ENCODE assay signal across 24 cellular contexts in genomic region chr7:104794154-104794553, GRCh38.
DNase-seq lines count a peak whose midpoint lies in the region; ATAC-seq and TF ChIP-seq lines count a peak whose summit lies in the region.
"Had no signal": no experiment of that assay in that cellular context is flagged by ENCODE, and none has a peak within 500 bp of the region (broad histone marks: within the 10 kb centered on the region; RNA-seq: fewer than 3 reads in every experiment).

No MANE protein-coding gene starts in this region.

- H3K4me3 Mint-ChIP-seq in endodermal cell, result no peak overlapping the region
- no peak overlapping the region for H3K4me3 Mint-ChIP-seq in activated CD4-positive, alpha-beta memory T cell treated with anti-CD3 and anti-CD28 coated beads for 36 hours
- H3K4me3 Mint-ChIP-seq: CD4-positive, alpha-beta memory T cell had no signal

- TF ChIP-seq CTCF in RWPE2 (IDR thresholded peaks at IDR 0.05; ENCODE audit: poor library complexity, severe bottlenecking), result no peak
- no peak for TF ChIP-seq CTCF in endodermal cell (conservative IDR thresholded peaks at IDR 0.05)

- H4K8ac ChIP-seq in mesendoderm (ENCODE audit: low read depth, low read length), result no peak overlapping the region

- H3K79me1 ChIP-seq in mesendoderm (ENCODE audit: low read length), result no peaks in the 10 kb centered on the region

- no peak overlapping the region for H3K4me3 ChIP-seq in RWPE2 (ENCODE audit: severe bottlenecking)
- H3K4me3 ChIP-seq in endodermal cell (ENCODE audit: low read length), result no peak overlapping the region
- no peak overlapping the region for H3K4me3 ChIP-seq in mesendoderm (ENCODE audit: low read length)
- H3K4me3 ChIP-seq: A549, K562, MG63, PC-9, SK-N-MC had no signal

- H3K56ac ChIP-seq in mesendoderm (ENCODE audit: low read length), result no peak overlapping the region

- H3K4me2 ChIP-seq in mesendoderm (ENCODE audit: low read length), result no peak overlapping the region
- H3K4me2 ChIP-seq: A549, PC-9 had no signal

- H3K27ac Mint-ChIP-seq in endodermal cell, result no peak overlapping the region
- no peak overlapping the region for H3K27ac Mint-ChIP-seq in activated CD4-positive, alpha-beta memory T cell treated with anti-CD3 and anti-CD28 coated beads for 36 hours
- H3K27ac Mint-ChIP-seq: CD4-positive, alpha-beta memory T cell had no signal

- no peak overlapping the region for H3K18ac ChIP-seq in mesendoderm (ENCODE audit: low read length)

- H3K27ac ChIP-seq in RWPE2 (ENCODE audit: poor library complexity, severe bottlenecking) (no peak overlapping the region), endodermal cell (ENCODE audit: low read depth, low read length) (no peak overlapping the region), mesendoderm (ENCODE audit: low read depth, low read length) (no peak overlapping the region)
- H3K27ac ChIP-seq: A549, PC-9, SK-N-MC had no signal

- H3K27me3 Mint-ChIP-seq in endodermal cell (ENCODE audit: insufficient read depth), result no peaks in the 10 kb centered on the region
- peaks cover 12% of the 10 kb centered on the region for H3K27me3 Mint-ChIP-seq in activated CD4-positive, alpha-beta memory T cell treated with anti-CD3 and anti-CD28 coated beads for 36 hours

- H3K9ac ChIP-seq in endodermal cell (ENCODE audit: extremely low read depth, low read length, poor library complexity, severe bottlenecking) (no peak overlapping the region), mesendoderm (ENCODE audit: low read length) (no peak overlapping the region)

- no peak overlapping the region for H2BK5ac ChIP-seq in mesendoderm (ENCODE audit: low read length)

- no peak overlapping the region for H2BK15ac ChIP-seq in mesendoderm (replicated peaks; ENCODE audit: low read depth)

- H3K4ac ChIP-seq in mesendoderm (ENCODE audit: low read depth, low read length), result no peak overlapping the region

- no peak overlapping the region for H4K5ac ChIP-seq in mesendoderm (ENCODE audit: low read length)

- POLR2A ChIA-PET in activated CD4-positive, alpha-beta memory T cell treated with anti-CD3 and anti-CD28 coated beads for 36 hours (lab: Charles Lee), result no interaction called here

- no peak overlapping the region for H2BK120ac ChIP-seq in mesendoderm (ENCODE audit: low read depth, low read length)

- H3K27me3 ChIP-seq in RWPE2 (ENCODE audit: insufficient read depth, poor library complexity, severe bottlenecking) (no peaks in the 10 kb centered on the region), endodermal cell (ENCODE audit: control insufficient read depth, insufficient read depth, low read length, poor library complexity, severe bottlenecking) (no peaks in the 10 kb centered on the region), mesendoderm (ENCODE audit: insufficient read depth, low read length, poor library complexity) (no peaks in the 10 kb centered on the region)
- H3K27me3 ChIP-seq: MG63 had no signal

- intact Hi-C loops in activated CD4-positive, alpha-beta memory T cell treated with anti-CD3 and anti-CD28 coated beads for 36 hours (cut with micrococcal nuclease), result no loop called here

- CTCF ChIA-PET in activated CD4-positive, alpha-beta memory T cell treated with anti-CD3 and anti-CD28 coated beads for 36 hours (lab: Charles Lee), result no interaction called here

- no peak overlapping the region for H2AK5ac ChIP-seq in mesendoderm (ENCODE audit: low read length)

- H3K23ac ChIP-seq in mesendoderm (ENCODE audit: low read length), result no peak overlapping the region

- H3K36me3 ChIP-seq in RWPE2 (ENCODE audit: low read depth) (no peaks in the 10 kb centered on the region), endodermal cell (ENCODE audit: control insufficient read depth, insufficient read depth, low read length) (no peaks in the 10 kb centered on the region), mesendoderm (ENCODE audit: control insufficient read depth, insufficient read depth, low read length) (no peaks in the 10 kb centered on the region)
- H3K36me3 ChIP-seq: MG63 had no signal

- H3K79me2 ChIP-seq in mesendoderm (ENCODE audit: control insufficient read depth, insufficient read depth, low read length), result no peaks in the 10 kb centered on the region

- no peaks in the 10 kb centered on the region for H3K36me3 Mint-ChIP-seq in endodermal cell (ENCODE audit: low read depth)
- H3K36me3 Mint-ChIP-seq in activated CD4-positive, alpha-beta memory T cell treated with anti-CD3 and anti-CD28 coated beads for 36 hours, result no peaks in the 10 kb centered on the region
- H3K36me3 Mint-ChIP-seq: CD4-positive, alpha-beta memory T cell had no signal

- no peaks in the 10 kb centered on the region for H3K4me1 Mint-ChIP-seq in endodermal cell
- H3K4me1 Mint-ChIP-seq in activated CD4-positive, alpha-beta memory T cell treated with anti-CD3 and anti-CD28 coated beads for 36 hours (ENCODE audit: low read depth), result no peaks in the 10 kb centered on the region
- H3K4me1 Mint-ChIP-seq: CD4-positive, alpha-beta memory T cell had no signal

- H3K9me3 ChIP-seq in RWPE2 (ENCODE audit: severe bottlenecking) (no peaks in the 10 kb centered on the region), endodermal cell (ENCODE audit: control insufficient read depth, low read length) (no peaks in the 10 kb centered on the region)
- H3K9me3 ChIP-seq: A549, Caco-2, MG63 had no signal

- H3K9me3 Mint-ChIP-seq in endodermal cell, result no peaks in the 10 kb centered on the region
- H3K9me3 Mint-ChIP-seq in activated CD4-positive, alpha-beta memory T cell treated with anti-CD3 and anti-CD28 coated beads for 36 hours, result no peaks in the 10 kb centered on the region
- H3K9me3 Mint-ChIP-seq: CD4-positive, alpha-beta memory T cell had no signal

- DNase-seq in HT1080 (ENCODE audit: low read depth) (peak; percentile 39), RWPE2 (ENCODE audit: low spot score) (no peak), endodermal cell (peak; percentile 4), mesendoderm (peak; percentile 6), COLO829 (ENCODE audit: low spot score) (no peak)
- DNase-seq in activated CD4-positive, alpha-beta memory T cell treated with anti-CD3 and anti-CD28 coated beads for 36 hours, result no peak
- DNase-seq: Caco-2; CD4-positive, alpha-beta memory T cell; GF-D8; Kasumi-1; MG63; NCI-H2029; NCI-H446; NCI-H524 treated with DMSO at 0.1 percent for 48 hours; NCI-H82; NK-92 treated with Interleukin-12 subunit alpha and Interleukin-12 subunit beta, amount 100 ng/mL, for 24 hours; PC-9; RPMI8226; SHP77 had no signal

- ATAC-seq in RWPE2 (ENCODE audit: low read depth), result peak; percentile 57
- no peak for ATAC-seq in GM21529 (IDR thresholded peaks at IDR 0.05; ENCODE audit: unreplicated experiment)
- ATAC-seq: A549, HCT116, K562 had no signal

- peaks cover 9% of the 10 kb centered on the region for H3K4me1 ChIP-seq in RWPE2 (ENCODE audit: insufficient read depth, poor library complexity, severe bottlenecking)
- no peaks in the 10 kb centered on the region for H3K4me1 ChIP-seq in endodermal cell (ENCODE audit: control insufficient read depth, insufficient read depth, low read length)
- H3K4me1 ChIP-seq in mesendoderm (ENCODE audit: control insufficient read depth, low read depth, low read length), result no peaks in the 10 kb centered on the region
- H3K4me1 ChIP-seq: A549, Caco-2 had no signal

- WGBS in endodermal cell (ENCODE audit: insufficient coverage in 1 of 2, insufficient read length in 1 of 2), 2 experiments, result 82 to 96% methylated on average over 2 to 3 of the region's 3 CpGs
- no CpG with 5 or more reads among the region's 3 CpGs for WGBS in mesendoderm (ENCODE audit: extremely low coverage, insufficient coverage, low lambda C conversion rate)

Comparison
In these comparisons a context has a peak if more than half of its experiments do, and no peak if none do; other contexts are left out.
1. DNase-seq: peak in HT1080 (single experiment), endodermal cell (single experiment) and mesendoderm (single experiment); none in RWPE2 (single experiment), activated CD4-positive, alpha-beta memory T cell treated with anti-CD3 and anti-CD28 coated beads for 36 hours (single experiment) and COLO829 (single experiment).